ENCODE assay signal across 15 cellular contexts in genomic region chr1:163163861-163164582, GRCh38. TPM values are rescaled to one million over a fixed set of nuclear protein-coding genes. Genes with fewer than 3 reads are reported as not detected.
A peak's percentile ranks its signal among the peaks of the same experiment; 100 is the strongest.
DNase-seq lines count a peak whose midpoint lies in the region; ATAC-seq, FAIRE-seq and TF ChIP-seq lines count a peak whose summit lies in the region.
"Had no signal": no experiment of that assay in that cellular context is flagged by ENCODE, and none has a peak within 500 bp of the region (broad histone marks: within the 10 kb centered on the region; RNA-seq: fewer than 3 reads in every experiment).

No MANE protein-coding gene starts in this region.

- no peaks in the 10 kb centered on the region for H3K36me3 ChIP-seq in ACC112 (ENCODE audit: insufficient read depth, low read length)
- H3K36me3 ChIP-seq in astrocyte (ENCODE audit: insufficient read depth, low read length) = no peaks in the 10 kb centered on the region
- H3K36me3 ChIP-seq in upper lobe of right lung = no peaks in the 10 kb centered on the region
- H3K36me3 ChIP-seq: neutrophil had no signal

- intact Hi-C loops in sciatic nerve (cut with DNase I) (no loop called here), upper lobe of right lung (cut with DNase I) (no loop called here)

- H3K27ac ChIP-seq in ACC112 (ENCODE audit: low read depth, low read length) (peak overlapping the region; percentile 61), astrocyte (ENCODE audit: low read depth, low read length) (peak overlapping the region; percentile 20), upper lobe of right lung (no peak overlapping the region)
- H3K27ac ChIP-seq: neutrophil had no signal

- H3K9me3 Mint-ChIP-seq in astrocyte (ENCODE audit: unreplicated experiment) = no peaks in the 10 kb centered on the region
- H3K9me3 Mint-ChIP-seq: activated CD4-positive, alpha-beta memory T cell treated with anti-CD3 and anti-CD28 coated beads, Interleukin-2, amount 10 ng/mL, durations not matched to agents 7 days and 5 days; memory B cell had no signal

- no peak overlapping the region for H3K27ac Mint-ChIP-seq in astrocyte (ENCODE audit: unreplicated experiment)
- H3K27ac Mint-ChIP-seq: activated CD4-positive, alpha-beta memory T cell treated with anti-CD3 and anti-CD28 coated beads, Interleukin-2, amount 10 ng/mL, durations not matched to agents 7 days and 5 days; memory B cell had no signal

- no peaks in the 10 kb centered on the region for H3K36me3 Mint-ChIP-seq in astrocyte (ENCODE audit: low read depth, unreplicated experiment)

- no peak for FAIRE-seq in astrocyte (lab: Jason Lieb, UNC)
- FAIRE-seq: TTC549 had no signal

- H3K9me3 ChIP-seq in astrocyte (ENCODE audit: insufficient read depth, low read depth, low read length) (no peaks in the 10 kb centered on the region), upper lobe of right lung (no peaks in the 10 kb centered on the region)
- H3K9me3 ChIP-seq: neutrophil had no signal

- no peak for ATAC-seq in sciatic nerve
- no peak for ATAC-seq in upper lobe of right lung
- no peak for ATAC-seq in GM18858 (IDR thresholded peaks at IDR 0.05; ENCODE audit: unreplicated experiment)

- peak overlapping the region; percentile 2 for H3K4me2 ChIP-seq in astrocyte (ENCODE audit: low read length)

- H4K20me1 ChIP-seq in astrocyte (ENCODE audit: insufficient read depth, low read length) = no peaks in the 10 kb centered on the region

- no peaks in the 10 kb centered on the region for H3K79me2 ChIP-seq in ACC112 (ENCODE audit: control insufficient read depth, insufficient read depth, low read length, unreplicated experiment)
- no peaks in the 10 kb centered on the region for H3K79me2 ChIP-seq in astrocyte (ENCODE audit: insufficient read depth, low read length)

- H3K4me1 Mint-ChIP-seq in astrocyte (ENCODE audit: low read depth, unreplicated experiment) = peaks cover 25% of the 10 kb centered on the region
- H3K4me1 Mint-ChIP-seq: activated CD4-positive, alpha-beta memory T cell treated with anti-CD3 and anti-CD28 coated beads, Interleukin-2, amount 10 ng/mL, durations not matched to agents 7 days and 5 days; memory B cell had no signal

- no peak overlapping the region for H3K9ac ChIP-seq in astrocyte (ENCODE audit: low read length)

- H3K27me3 ChIP-seq in ACC112 (ENCODE audit: insufficient read depth, low read length) (no peaks in the 10 kb centered on the region), astrocyte (ENCODE audit: insufficient read depth, low read length) (no peaks in the 10 kb centered on the region), upper lobe of right lung (no peaks in the 10 kb centered on the region)
- H3K27me3 ChIP-seq: neutrophil had no signal

- H3K4me3 ChIP-seq in ACC112 (ENCODE audit: low read depth, low read length) = no peak overlapping the region
- H3K4me3 ChIP-seq in astrocyte (ENCODE audit: insufficient read depth, low read depth, low read length) = no peak overlapping the region
- H3K4me3 ChIP-seq in upper lobe of right lung = no peak overlapping the region

- DNase-seq in HT1080 (ENCODE audit: low read depth) (peak; percentile 46), astrocyte (ENCODE audit: low read depth) (peak; percentile 84), left kidney (ENCODE audit: low read depth, low spot score) (peak; percentile 42), sciatic nerve (ENCODE audit: low spot score) (no peak), upper lobe of right lung (no peak), NCI-H82 (lab: John Stamatoyannopoulos, UW) (no peak)
- DNase-seq: activated CD4-positive, alpha-beta memory T cell treated with anti-CD3 and anti-CD28 coated beads, Interleukin-2, amount 10 ng/mL, durations not matched to agents 7 days and 5 days; activated gamma-delta T cell treated with Interleukin-2 at 50 U/mL for 16 hours; NCI-H1436 treated with DMSO at 0.1 percent for 48 hours; NCI-H526 had no signal

- no peaks in the 10 kb centered on the region for H3K27me3 Mint-ChIP-seq in astrocyte (ENCODE audit: low read depth, unreplicated experiment)
- H3K27me3 Mint-ChIP-seq: activated CD4-positive, alpha-beta memory T cell treated with anti-CD3 and anti-CD28 coated beads, Interleukin-2, amount 10 ng/mL, durations not matched to agents 7 days and 5 days; memory B cell had no signal

- TF ChIP-seq CTCF in astrocyte (IDR thresholded peaks at IDR 0.05; ENCODE audit: insufficient read depth, low read depth, low read length) (no peak), upper lobe of right lung (IDR thresholded peaks at IDR 0.05) (no peak)

- H3K4me3 Mint-ChIP-seq in astrocyte (ENCODE audit: unreplicated experiment) = no peak overlapping the region
- H3K4me3 Mint-ChIP-seq: activated CD4-positive, alpha-beta memory T cell treated with anti-CD3 and anti-CD28 coated beads, Interleukin-2, amount 10 ng/mL, durations not matched to agents 7 days and 5 days; memory B cell had no signal

- peaks cover 57% of the 10 kb centered on the region for H3K4me1 ChIP-seq in ACC112 (ENCODE audit: control insufficient read depth, insufficient read depth, low read length, unreplicated experiment)
- H3K4me1 ChIP-seq in astrocyte (ENCODE audit: insufficient read depth, low read length) = peaks cover 43% of the 10 kb centered on the region
- H3K4me1 ChIP-seq in upper lobe of right lung = peaks cover 30% of the 10 kb centered on the region

- H2AFZ ChIP-seq in ACC112 (ENCODE audit: low read length, unreplicated experiment) (peak overlapping the region; percentile 70), astrocyte (ENCODE audit: low read depth, low read length) (peak overlapping the region; percentile 0)

RNA-seq across cellular contexts. Expression of gene RGS5, which starts 38.7 kb away (rescaled TPM):
- total RNA-seq in HT1080 (2014; rRNA removed; shearing (Covaris generic)) = 1.8 and 8.6 TPM in 2 replicates
- 5.7 and 6.2 TPM in 2 replicates for polyA plus RNA-seq in HT1080 (2015; cell fraction: cytosol; rRNA removed)
- 5.4 and 7.2 TPM in 2 replicates for polyA plus RNA-seq in HT1080 (2015; cell fraction: nucleus; rRNA removed)
- total RNA-seq in astrocyte = 16.5 and 24.1 TPM in 2 replicates
- total RNA-seq in sciatic nerve = 60.2 TPM
- total RNA-seq in upper lobe of right lung = 93.1 TPM

Comparison
In these comparisons a context has a peak if more than half of its experiments do, and no peak if none do; other contexts are left out.
1. DNase-seq: peak in HT1080 (single experiment), astrocyte (single experiment) and left kidney (single experiment); none in sciatic nerve (single experiment), upper lobe of right lung (single experiment) and NCI-H82 (single experiment).